15 cellular contexts compared by ENCODE assay signal in genomic region chr10:34323197-34323596, GRCh38.
A peak's percentile ranks its signal among the peaks of the same experiment; 100 is the strongest.
DNase-seq lines count a peak whose midpoint lies in the region; ATAC-seq, FAIRE-seq and TF ChIP-seq lines count a peak whose summit lies in the region.
"Had no signal": no experiment of that assay in that cellular context is flagged by ENCODE, and none has a peak within 500 bp of the region (broad histone marks: within the 10 kb centered on the region; RNA-seq: fewer than 3 reads in every experiment).

No MANE protein-coding gene starts in this region.

- H3K9me3 ChIP-seq in astrocyte (ENCODE audit: insufficient read depth, low read depth, low read length), result no peaks in the 10 kb centered on the region

- no peaks in the 10 kb centered on the region for H3K79me2 ChIP-seq in astrocyte (ENCODE audit: insufficient read depth, low read length)

- H3K27me3 ChIP-seq in astrocyte (ENCODE audit: insufficient read depth, low read length), result no peaks in the 10 kb centered on the region

- H3K27me3 Mint-ChIP-seq in astrocyte (ENCODE audit: low read depth, unreplicated experiment), result no peaks in the 10 kb centered on the region
- peaks cover 3% of the 10 kb centered on the region for H3K27me3 Mint-ChIP-seq in glutamatergic neuron (ENCODE audit: unreplicated experiment)
- no peaks in the 10 kb centered on the region for H3K27me3 Mint-ChIP-seq in stimulated activated memory B cell treated with anti-CD40 and anti-IgM and Interleukin-4, amounts not matched to agents 10 μg/mL and 1 μg/mL and 100 μg/mL, for 72 hours
- H3K27me3 Mint-ChIP-seq: activated CD4-positive, alpha-beta T cell treated with anti-CD3 and anti-CD28 coated beads, Interleukin-2, amount 10 ng/mL, durations not matched to agents 7 days and 5 days; activated naive CD8-positive, alpha-beta T cell; central memory CD8-positive, alpha-beta T cell had no signal

- H3K9me3 Mint-ChIP-seq in astrocyte (ENCODE audit: unreplicated experiment), result no peaks in the 10 kb centered on the region
- H3K9me3 Mint-ChIP-seq in glutamatergic neuron (ENCODE audit: unreplicated experiment), result peaks cover 3% of the 10 kb centered on the region
- peaks cover 4% of the 10 kb centered on the region for H3K9me3 Mint-ChIP-seq in stimulated activated memory B cell treated with anti-CD40 and anti-IgM and Interleukin-4, amounts not matched to agents 10 μg/mL and 1 μg/mL and 100 μg/mL, for 72 hours
- H3K9me3 Mint-ChIP-seq: activated CD4-positive, alpha-beta T cell treated with anti-CD3 and anti-CD28 coated beads, Interleukin-2, amount 10 ng/mL, durations not matched to agents 7 days and 5 days; central memory CD8-positive, alpha-beta T cell had no signal

- H3K4me3 Mint-ChIP-seq in astrocyte (ENCODE audit: unreplicated experiment) (no peak overlapping the region), glutamatergic neuron (ENCODE audit: unreplicated experiment) (peak overlapping the region; percentile 28)
- H3K4me3 Mint-ChIP-seq in stimulated activated memory B cell treated with anti-CD40 and anti-IgM and Interleukin-4, amounts not matched to agents 10 μg/mL and 1 μg/mL and 100 μg/mL, for 72 hours, result no peak overlapping the region
- H3K4me3 Mint-ChIP-seq: activated CD4-positive, alpha-beta T cell treated with anti-CD3 and anti-CD28 coated beads, Interleukin-2, amount 10 ng/mL, durations not matched to agents 7 days and 5 days; activated naive CD8-positive, alpha-beta T cell; central memory CD8-positive, alpha-beta T cell had no signal

- H3K9ac ChIP-seq in astrocyte (ENCODE audit: low read length), result no peak overlapping the region

- no peak for FAIRE-seq in astrocyte (lab: Jason Lieb, UNC)

- peaks cover 4% of the 10 kb centered on the region for H3K4me1 ChIP-seq in astrocyte (ENCODE audit: insufficient read depth, low read length)

- DNase-seq in A172 (ENCODE audit: low spot score) (peak; percentile 4), HCEC 1CT (peak; percentile 49), astrocyte (ENCODE audit: low read depth) (peak; percentile 36), glutamatergic neuron (no peak), occipital lobe (lab: John Stamatoyannopoulos, UW) (no peak), GM13977 (ENCODE audit: low spot score) (no peak)
- DNase-seq: ACHN; activated CD4-positive, alpha-beta T cell treated with anti-CD3 and anti-CD28 coated beads, Interleukin-2, amount 10 ng/mL, durations not matched to agents 7 days and 5 days; hippocampal formation; MM.1S; NCI-H2081 had no signal

- H3K4me1 Mint-ChIP-seq in astrocyte (ENCODE audit: low read depth, unreplicated experiment) (peaks cover 21% of the 10 kb centered on the region), glutamatergic neuron (ENCODE audit: low read depth, unreplicated experiment) (peaks cover 36% of the 10 kb centered on the region)
- no peaks in the 10 kb centered on the region for H3K4me1 Mint-ChIP-seq in stimulated activated memory B cell treated with anti-CD40 and anti-IgM and Interleukin-4, amounts not matched to agents 10 μg/mL and 1 μg/mL and 100 μg/mL, for 72 hours
- H3K4me1 Mint-ChIP-seq: activated CD4-positive, alpha-beta T cell treated with anti-CD3 and anti-CD28 coated beads, Interleukin-2, amount 10 ng/mL, durations not matched to agents 7 days and 5 days; central memory CD8-positive, alpha-beta T cell had no signal

- no peaks in the 10 kb centered on the region for H4K20me1 ChIP-seq in astrocyte (ENCODE audit: insufficient read depth, low read length)

- H3K27ac ChIP-seq in astrocyte (ENCODE audit: low read depth, low read length), result no peak overlapping the region

- TF ChIP-seq CTCF in astrocyte (IDR thresholded peaks at IDR 0.05; ENCODE audit: insufficient read depth, low read depth, low read length), result no peak
- TF ChIP-seq CTCF in glutamatergic neuron (IDR thresholded peaks at IDR 0.05; ENCODE audit: partially characterized antibody, unreplicated experiment), result no peak
- TF ChIP-seq CTCF in GM13977 (IDR thresholded peaks at IDR 0.05; ENCODE audit: extremely low read depth, insufficient read depth, missing control alignments), result no peak

- peaks cover 7% of the 10 kb centered on the region for H3K36me3 Mint-ChIP-seq in astrocyte (ENCODE audit: low read depth, unreplicated experiment)
- H3K36me3 Mint-ChIP-seq in glutamatergic neuron (ENCODE audit: unreplicated experiment), result no peaks in the 10 kb centered on the region
- H3K36me3 Mint-ChIP-seq in stimulated activated memory B cell treated with anti-CD40 and anti-IgM and Interleukin-4, amounts not matched to agents 10 μg/mL and 1 μg/mL and 100 μg/mL, for 72 hours, result no peaks in the 10 kb centered on the region
- H3K36me3 Mint-ChIP-seq: activated naive CD8-positive, alpha-beta T cell had no signal

- H3K4me3 ChIP-seq in astrocyte (ENCODE audit: insufficient read depth, low read depth, low read length), result no peak overlapping the region

- H2AFZ ChIP-seq in astrocyte (ENCODE audit: low read depth, low read length), result no peak overlapping the region

- no peak overlapping the region for H3K27ac Mint-ChIP-seq in astrocyte (ENCODE audit: unreplicated experiment)
- H3K27ac Mint-ChIP-seq in glutamatergic neuron (ENCODE audit: unreplicated experiment), result no peak overlapping the region
- no peak overlapping the region for H3K27ac Mint-ChIP-seq in stimulated activated memory B cell treated with anti-CD40 and anti-IgM and Interleukin-4, amounts not matched to agents 10 μg/mL and 1 μg/mL and 100 μg/mL, for 72 hours
- H3K27ac Mint-ChIP-seq: activated CD4-positive, alpha-beta T cell treated with anti-CD3 and anti-CD28 coated beads, Interleukin-2, amount 10 ng/mL, durations not matched to agents 7 days and 5 days; activated naive CD8-positive, alpha-beta T cell had no signal

- H3K36me3 ChIP-seq in astrocyte (ENCODE audit: insufficient read depth, low read length), result no peaks in the 10 kb centered on the region

- in situ Hi-C loops in GM13977 (cut with MboI; ENCODE audit: low pct_unique_long_range_greater_than_20kb, low sequenced_read_pairs, unreplicated experiment), result no loop called here

- peak overlapping the region; percentile 28 for H3K4me2 ChIP-seq in astrocyte (ENCODE audit: low read length)

- no peak for ATAC-seq in HG03175 (IDR thresholded peaks at IDR 0.05; ENCODE audit: unreplicated experiment)
- no peak for ATAC-seq in stimulated activated memory B cell treated with anti-CD40 and anti-IgM and Interleukin-4, amounts not matched to agents 10 μg/mL and 1 μg/mL and 100 μg/mL, for 72 hours

Comparison
In these comparisons a context has a peak if more than half of its experiments do, and no peak if none do; other contexts are left out.
1. DNase-seq: peak in A172 (single experiment), HCEC 1CT (single experiment) and astrocyte (single experiment); none in glutamatergic neuron (single experiment), occipital lobe (single experiment) and GM13977 (single experiment).